Comparison of ENCODE assay signal across 15 cellular contexts in genomic region chr2:143158500-143159262, GRCh38. TPM values are rescaled to one million over a fixed set of nuclear protein-coding genes. Genes with fewer than 3 reads are reported as not detected.
DNase-seq lines count a peak whose midpoint lies in the region; ATAC-seq lines count a peak whose summit lies in the region.
"Had no signal": no experiment of that assay in that cellular context is flagged by ENCODE, and none has a peak within 500 bp of the region (broad histone marks: within the 10 kb centered on the region; RNA-seq: fewer than 3 reads in every experiment).

No MANE protein-coding gene starts in this region.

- no peak for ATAC-seq in CD4-positive, CD25-positive, alpha-beta regulatory T cell (ENCODE audit: low read depth in 2 of 2)
- ATAC-seq in GM18907 (IDR thresholded peaks at IDR 0.05; ENCODE audit: unreplicated experiment) (peak; percentile 41), HG03159 (IDR thresholded peaks at IDR 0.05; ENCODE audit: unreplicated experiment) (peak; percentile 42), left colon (no peak)

- H3K27ac Mint-ChIP-seq in CD4-positive, CD25-positive, alpha-beta regulatory T cell: peak overlapping the region; percentile 7 to 84 (median 28)
- peak overlapping the region; percentile 60 for H3K27ac Mint-ChIP-seq in dendritic cell treated with granulocyte-macrophage colony-stimulating factor and Interleukin-4, amounts not matched to agents 40 ng/mL and 50 ng/mL, for 4 days
- H3K27ac Mint-ChIP-seq: progenitor cell of endocrine pancreas had no signal

- peaks cover 36% of the 10 kb centered on the region for H3K36me3 Mint-ChIP-seq in CD4-positive, CD25-positive, alpha-beta regulatory T cell
- peaks cover 15% of the 10 kb centered on the region for H3K36me3 Mint-ChIP-seq in dendritic cell treated with granulocyte-macrophage colony-stimulating factor and Interleukin-4, amounts not matched to agents 40 ng/mL and 50 ng/mL, for 4 days (ENCODE audit: low read depth)

- H3K27me3 Mint-ChIP-seq in CD4-positive, CD25-positive, alpha-beta regulatory T cell: no peaks in the 10 kb centered on the region
- no peaks in the 10 kb centered on the region for H3K27me3 Mint-ChIP-seq in dendritic cell treated with granulocyte-macrophage colony-stimulating factor and Interleukin-4, amounts not matched to agents 40 ng/mL and 50 ng/mL, for 4 days

- H3K27me3 ChIP-seq in CD4-positive, CD25-positive, alpha-beta regulatory T cell (ENCODE audit: control insufficient read depth, insufficient read depth, low read length): no peaks in the 10 kb centered on the region

- H3K9me3 Mint-ChIP-seq in CD4-positive, CD25-positive, alpha-beta regulatory T cell: no peaks in the 10 kb centered on the region
- no peaks in the 10 kb centered on the region for H3K9me3 Mint-ChIP-seq in dendritic cell treated with granulocyte-macrophage colony-stimulating factor and Interleukin-4, amounts not matched to agents 40 ng/mL and 50 ng/mL, for 4 days

- intact Hi-C loops in dendritic cell treated with granulocyte-macrophage colony-stimulating factor and Interleukin-4, amounts not matched to agents 40 ng/mL and 50 ng/mL, for 4 days (cut with micrococcal nuclease): loop anchor here (5.0 kb wide), 2 partner anchors 46 to 64 kb away; no protein-coding TSS in a partner anchor
- intact Hi-C loops in left colon (cut with DNase I, micrococcal nuclease): no loop called here

- H3K9me3 ChIP-seq in CD4-positive, CD25-positive, alpha-beta regulatory T cell (ENCODE audit: control insufficient read depth in 2 of 2, low read length in 2 of 2): no peaks in the 10 kb centered on the region

- H3K4me3 Mint-ChIP-seq in CD4-positive, CD25-positive, alpha-beta regulatory T cell: peak overlapping the region in 2 of 4 donors; percentile 34 to 58
- peak overlapping the region; percentile 51 for H3K4me3 Mint-ChIP-seq in dendritic cell treated with granulocyte-macrophage colony-stimulating factor and Interleukin-4, amounts not matched to agents 40 ng/mL and 50 ng/mL, for 4 days

- no peak for DNase-seq in CD4-positive, CD25-positive, alpha-beta regulatory T cell
- DNase-seq in T-helper 9 cell: no peak
- no peak for DNase-seq in left colon
- DNase-seq in stimulated activated CD4-positive, alpha-beta T cell treated with anti-CD3 and anti-CD28 coated beads, Interleukin-12 subunit alpha, Interleukin-12 subunit beta, amount 100 ng/mL, for 4 hours: no peak
- DNase-seq in GDM1 (lab: John Stamatoyannopoulos, UW): no peak
- DNase-seq: caudate nucleus; GF-D8; MM.1S; stimulated activated CD4-positive, alpha-beta T cell treated with anti-CD3 and anti-CD28 coated beads, Interleukin-2, amount 100 ng/mL, for 24 hours had no signal

- H3K36me3 ChIP-seq in CD4-positive, CD25-positive, alpha-beta regulatory T cell (ENCODE audit: control insufficient read depth, insufficient read depth, low read length): peaks cover 43% of the 10 kb centered on the region

- no peak overlapping the region for H3K27ac ChIP-seq in CD4-positive, CD25-positive, alpha-beta regulatory T cell (ENCODE audit: insufficient read depth, low read length, poor library complexity, severe bottlenecking)
- H3K27ac ChIP-seq: C4-2B had no signal

- H3K4me3 ChIP-seq in CD4-positive, CD25-positive, alpha-beta regulatory T cell (ENCODE audit: low read depth, low read length): no peak overlapping the region

- peaks cover 40% of the 10 kb centered on the region for H3K4me1 ChIP-seq in CD4-positive, CD25-positive, alpha-beta regulatory T cell (ENCODE audit: control insufficient read depth, insufficient read depth, low read length, poor library complexity, severe bottlenecking)

- peaks cover 58 to 94% (median 79%) of the 10 kb centered on the region in 4 donors for H3K4me1 Mint-ChIP-seq in CD4-positive, CD25-positive, alpha-beta regulatory T cell
- peaks cover 40% of the 10 kb centered on the region for H3K4me1 Mint-ChIP-seq in dendritic cell treated with granulocyte-macrophage colony-stimulating factor and Interleukin-4, amounts not matched to agents 40 ng/mL and 50 ng/mL, for 4 days (ENCODE audit: low read depth)

RNA-seq across cellular contexts. Expression of gene ARHGAP15, which starts 29.5 kb away (rescaled TPM):
- total RNA-seq in CD4-positive, CD25-positive, alpha-beta regulatory T cell: 261 TPM
- polyA plus RNA-seq in CD4-positive, CD25-positive, alpha-beta regulatory T cell: 100 to 1,000 TPM; 242 to 285 (median 260) TPM
- total RNA-seq in left colon: 1 to 10 TPM; 2.2 to 8.8 TPM
- total RNA-seq: lung microvascular endothelial cell, progenitor cell of endocrine pancreas had no signal

Comparison
In these comparisons a context has a peak if more than half of its experiments do, and no peak if none do; other contexts are left out.
1. ATAC-seq: peak in GM18907 (single experiment) and HG03159 (single experiment); none in CD4-positive, CD25-positive, alpha-beta regulatory T cell (0 of 2) and left colon (single experiment).
2. RNA of gene ARHGAP15, which starts 29.5 kb away (total RNA-seq): 261 TPM in CD4-positive, CD25-positive, alpha-beta regulatory T cell (single experiment); 2.2 to 8.8 TPM in left colon; every median in the first group is over 10 times any median in the second.